1 cellular context compared by ENCODE assay signal in genomic region chr17:68605914-68606313, GRCh38.
TF ChIP-seq lines count a peak whose summit lies in the region.

No MANE protein-coding gene starts in this region.

TF ChIP-seq in HepG2, 621 proteins besides CTCF, POLR2A, EP300 and RAD21 (continued from another document):
- TF ChIP-seq MAFK (conservative IDR thresholded peaks at IDR 0.05 in 1 of 2, IDR thresholded peaks at IDR 0.05 in 1 of 2; ENCODE audit: low read length in 2 of 2), result peak; percentile 28 to 35; a peak in 1 of 4 replicates
- peak; percentile 42; the same call in 1 of the 2 replicates for TF ChIP-seq ATF1 (CRISPR knock-in tag; IDR thresholded peaks at IDR 0.05)
- TF ChIP-seq ADNP (CRISPR knock-in tag; IDR thresholded peaks at IDR 0.05), result no peak
- no peak for TF ChIP-seq PHF8 (CRISPR knock-in tag; IDR thresholded peaks at IDR 0.05)
- TF ChIP-seq ZNF343 (CRISPR knock-in tag; IDR thresholded peaks at IDR 0.05), result 0 out of 2 replicates have a peak, but pooled peaks have one; percentile 20
- TF ChIP-seq AKAP8 (CRISPR knock-in tag; IDR thresholded peaks at IDR 0.05), result no peak
- no peak for TF ChIP-seq KDM2A (CRISPR knock-in tag; IDR thresholded peaks at IDR 0.05; ENCODE audit: borderline replicate concordance, low read depth)
- TF ChIP-seq ZNF577 (CRISPR knock-in tag; IDR thresholded peaks at IDR 0.05; ENCODE audit: borderline replicate concordance, low read depth), result no peak
- no peak for TF ChIP-seq ZNF496 (CRISPR knock-in tag; IDR thresholded peaks at IDR 0.05; ENCODE audit: insufficient replicate concordance)
- TF ChIP-seq ZNF615 (CRISPR knock-in tag; IDR thresholded peaks at IDR 0.05; ENCODE audit: borderline replicate concordance), result no peak
- TF ChIP-seq MYC (CRISPR knock-in tag; IDR thresholded peaks at IDR 0.05; ENCODE audit: borderline replicate concordance), result no peak
- TF ChIP-seq ZNF24 (IDR thresholded peaks at IDR 0.05), result no peak
- no peak for TF ChIP-seq STAG1 (CRISPR knock-in tag; IDR thresholded peaks at IDR 0.05)
- TF ChIP-seq ETS1 (CRISPR knock-in tag; IDR thresholded peaks at IDR 0.05), result no peak
- no peak for TF ChIP-seq NR1H2 (CRISPR knock-in tag; IDR thresholded peaks at IDR 0.05; ENCODE audit: borderline replicate concordance, low read depth)
- no peak for TF ChIP-seq NFIC (IDR thresholded peaks at IDR 0.05; ENCODE audit: low read length)
- no peak for TF ChIP-seq TBX3 (IDR thresholded peaks at IDR 0.05; ENCODE audit: borderline replicate concordance)
- TF ChIP-seq NFIB (CRISPR knock-in tag; IDR thresholded peaks at IDR 0.05; ENCODE audit: borderline replicate concordance), result no peak
- TF ChIP-seq E2F2 (CRISPR knock-in tag; IDR thresholded peaks at IDR 0.05; ENCODE audit: borderline replicate concordance), result no peak
- no peak for TF ChIP-seq PRPF4 (IDR thresholded peaks at IDR 0.05; ENCODE audit: low read depth, low read length, poor library complexity, severe bottlenecking)
- no peak for TF ChIP-seq KDM6A (CRISPR knock-in tag; IDR thresholded peaks at IDR 0.05; ENCODE audit: low read depth)
- TF ChIP-seq SPEN (CRISPR knock-in tag; IDR thresholded peaks at IDR 0.05; ENCODE audit: low read depth), result peak; percentile 11; the same call in 1 of the 2 replicates
- no peak for TF ChIP-seq MBD4 (IDR thresholded peaks at IDR 0.05; ENCODE audit: borderline replicate concordance, low read length)
- peak; percentile 87 for TF ChIP-seq ZKSCAN8 (CRISPR knock-in tag; IDR thresholded peaks at IDR 0.05; ENCODE audit: borderline replicate concordance)
- no peak for TF ChIP-seq ZNF441 (CRISPR knock-in tag; IDR thresholded peaks at IDR 0.05; ENCODE audit: borderline replicate concordance)
- TF ChIP-seq SAFB2 (CRISPR knock-in tag; IDR thresholded peaks at IDR 0.05; ENCODE audit: borderline replicate concordance, low read depth), result 0 out of 2 replicates have a peak, but pooled peaks have one; percentile 59
- TF ChIP-seq TFAP4 (IDR thresholded peaks at IDR 0.05; ENCODE audit: borderline replicate concordance, low read depth), result no peak
- no peak for TF ChIP-seq ZMAT5 (CRISPR knock-in tag; IDR thresholded peaks at IDR 0.05; ENCODE audit: borderline replicate concordance, low read depth)
